Comparison of ENCODE assay signal across 20 cellular contexts in genomic region chr6:24052632-24053031, GRCh38.
DNase-seq lines count a peak whose midpoint lies in the region; ATAC-seq, FAIRE-seq and TF ChIP-seq lines count a peak whose summit lies in the region.
"Had no signal": no experiment of that assay in that cellular context is flagged by ENCODE, and none has a peak within 500 bp of the region (broad histone marks: within the 10 kb centered on the region; RNA-seq: fewer than 3 reads in every experiment).

No MANE protein-coding gene starts in this region.

- H3K4me2 ChIP-seq in astrocyte (ENCODE audit: low read length) = no peak overlapping the region
- H3K4me2 ChIP-seq: BLaER1 had no signal

- H3K27ac Mint-ChIP-seq in astrocyte (ENCODE audit: unreplicated experiment) = no peak overlapping the region
- H3K27ac Mint-ChIP-seq in mesothelial cell of epicardium = peak overlapping the region; percentile 85
- H3K27ac Mint-ChIP-seq: CD8-positive, alpha-beta T cell; IgD-negative memory B cell had no signal

- intact Hi-C loops in Right ventricle myocardium inferior (cut with DNase I) (no loop called here), left ventricle myocardium inferior (cut with micrococcal nuclease) (no loop called here), upper lobe of right lung (cut with DNase I) (no loop called here), stomach (cut with DNase I; ENCODE audit: low total_unique reads) (no loop called here)

- no peak overlapping the region for H3K9ac ChIP-seq in astrocyte (ENCODE audit: low read length)
- H3K9ac ChIP-seq: BLaER1 had no signal

- TF ChIP-seq CTCF in left ventricle myocardium inferior (IDR thresholded peaks at IDR 0.05; ENCODE audit: borderline replicate concordance) (no peak), astrocyte (IDR thresholded peaks at IDR 0.05; ENCODE audit: insufficient read depth, low read depth, low read length) (no peak), mesothelial cell of epicardium (IDR thresholded peaks at IDR 0.05; ENCODE audit: unreplicated experiment) (no peak), upper lobe of right lung (IDR thresholded peaks at IDR 0.05) (no peak), stomach (IDR thresholded peaks at IDR 0.05) (no peak)

- H3K4me1 ChIP-seq in left ventricle myocardium inferior (no peaks in the 10 kb centered on the region), astrocyte (ENCODE audit: insufficient read depth, low read length) (no peaks in the 10 kb centered on the region), upper lobe of right lung (no peaks in the 10 kb centered on the region), stomach (no peaks in the 10 kb centered on the region)
- H3K4me1 ChIP-seq: BLaER1 had no signal

- ATAC-seq in Right ventricle myocardium inferior = peak; percentile 37
- ATAC-seq in upper lobe of right lung = peak; percentile 16
- ATAC-seq in GM18858 (IDR thresholded peaks at IDR 0.05; ENCODE audit: unreplicated experiment) = no peak
- ATAC-seq: CD8-positive, alpha-beta T cell had no signal

- no peaks in the 10 kb centered on the region for H3K36me3 ChIP-seq in left ventricle myocardium inferior
- H3K36me3 ChIP-seq in astrocyte (ENCODE audit: insufficient read depth, low read length) = no peaks in the 10 kb centered on the region
- H3K36me3 ChIP-seq in upper lobe of right lung = no peaks in the 10 kb centered on the region
- no peaks in the 10 kb centered on the region for H3K36me3 ChIP-seq in stomach
- H3K36me3 ChIP-seq: BLaER1 had no signal

- H3K4me1 Mint-ChIP-seq in astrocyte (ENCODE audit: low read depth, unreplicated experiment) = no peaks in the 10 kb centered on the region
- peaks cover 28% of the 10 kb centered on the region for H3K4me1 Mint-ChIP-seq in mesothelial cell of epicardium
- H3K4me1 Mint-ChIP-seq: IgD-negative memory B cell had no signal

- H3K27ac ChIP-seq in left ventricle myocardium inferior (replicated peaks) (no peak overlapping the region), astrocyte (ENCODE audit: low read depth, low read length) (no peak overlapping the region), upper lobe of right lung (no peak overlapping the region), stomach (no peak overlapping the region)
- H3K27ac ChIP-seq: BLaER1 had no signal

- WGBS in stomach, 5 donors = 68 to 76% (median 74%) methylated on average over 6 of the region's 6 CpGs

- no peaks in the 10 kb centered on the region for H4K20me1 ChIP-seq in astrocyte (ENCODE audit: insufficient read depth, low read length)
- H4K20me1 ChIP-seq: BLaER1 had no signal

- H3K27me3 ChIP-seq in left ventricle myocardium inferior (ENCODE audit: low read depth) = peaks cover 10% of the 10 kb centered on the region
- no peaks in the 10 kb centered on the region for H3K27me3 ChIP-seq in astrocyte (ENCODE audit: insufficient read depth, low read length)
- H3K27me3 ChIP-seq in upper lobe of right lung = no peaks in the 10 kb centered on the region
- H3K27me3 ChIP-seq in stomach = no peaks in the 10 kb centered on the region
- H3K27me3 ChIP-seq: BLaER1 had no signal

- DNase-seq in Right ventricle myocardium inferior (ENCODE audit: missing footprints) = no peak
- DNase-seq in left ventricle myocardium inferior = no peak
- peak; percentile 0 for DNase-seq in astrocyte (ENCODE audit: low read depth)
- DNase-seq in mesothelial cell of epicardium (ENCODE audit: low spot score in 2 of 2, unreplicated experiment in 2 of 2) = no peak
- DNase-seq in upper lobe of right lung = no peak
- no peak for DNase-seq in stomach
- no peak for DNase-seq in T-helper 2 cell
- DNase-seq: CD8-positive, alpha-beta T cell; DND-41; HCEC 1CT; Kasumi-1; NCI-H1694 treated with DMSO at 0.1 percent for 48 hours; NCI-H2171; NCI-H446; NCI-H774; RPMI8226 had no signal

- TF ChIP-seq EP300 in stomach (IDR thresholded peaks at IDR 0.05) = no peak

- H3K9me3 Mint-ChIP-seq in astrocyte (ENCODE audit: unreplicated experiment) = no peaks in the 10 kb centered on the region
- no peaks in the 10 kb centered on the region for H3K9me3 Mint-ChIP-seq in mesothelial cell of epicardium
- H3K9me3 Mint-ChIP-seq: CD8-positive, alpha-beta T cell had no signal

- H3K4me3 ChIP-seq in left ventricle myocardium inferior (no peak overlapping the region), astrocyte (ENCODE audit: insufficient read depth, low read depth, low read length) (no peak overlapping the region), upper lobe of right lung (no peak overlapping the region), stomach (no peak overlapping the region)
- H3K4me3 ChIP-seq: BLaER1 had no signal

- no peak for FAIRE-seq in astrocyte (lab: Jason Lieb, UNC)
- FAIRE-seq: G401.6 had no signal

- H2AFZ ChIP-seq in astrocyte (ENCODE audit: low read depth, low read length) = no peak overlapping the region

- peaks cover 7% of the 10 kb centered on the region for H3K27me3 Mint-ChIP-seq in astrocyte (ENCODE audit: low read depth, unreplicated experiment)
- H3K27me3 Mint-ChIP-seq in mesothelial cell of epicardium (ENCODE audit: low read depth) = peaks cover 3% of the 10 kb centered on the region

- H3K36me3 Mint-ChIP-seq in astrocyte (ENCODE audit: low read depth, unreplicated experiment) = no peaks in the 10 kb centered on the region
- H3K36me3 Mint-ChIP-seq in mesothelial cell of epicardium = no peaks in the 10 kb centered on the region
- H3K36me3 Mint-ChIP-seq: CD8-positive, alpha-beta T cell; IgD-negative memory B cell had no signal

- no peak overlapping the region for H3K4me3 Mint-ChIP-seq in astrocyte (ENCODE audit: unreplicated experiment)
- no peak overlapping the region for H3K4me3 Mint-ChIP-seq in mesothelial cell of epicardium
- H3K4me3 Mint-ChIP-seq: CD8-positive, alpha-beta T cell; IgD-negative memory B cell had no signal

- no peaks in the 10 kb centered on the region for H3K79me2 ChIP-seq in astrocyte (ENCODE audit: insufficient read depth, low read length)

- H3K9me3 ChIP-seq in left ventricle myocardium inferior (replicated peaks) (no peaks in the 10 kb centered on the region), astrocyte (ENCODE audit: insufficient read depth, low read depth, low read length) (no peaks in the 10 kb centered on the region), upper lobe of right lung (no peaks in the 10 kb centered on the region), stomach (no peaks in the 10 kb centered on the region)
- H3K9me3 ChIP-seq: BLaER1 had no signal

- no peak for TF ChIP-seq POLR2A in stomach (IDR thresholded peaks at IDR 0.05)
